1 cellular context compared by ENCODE assay signal in the genomic region with DNA sequence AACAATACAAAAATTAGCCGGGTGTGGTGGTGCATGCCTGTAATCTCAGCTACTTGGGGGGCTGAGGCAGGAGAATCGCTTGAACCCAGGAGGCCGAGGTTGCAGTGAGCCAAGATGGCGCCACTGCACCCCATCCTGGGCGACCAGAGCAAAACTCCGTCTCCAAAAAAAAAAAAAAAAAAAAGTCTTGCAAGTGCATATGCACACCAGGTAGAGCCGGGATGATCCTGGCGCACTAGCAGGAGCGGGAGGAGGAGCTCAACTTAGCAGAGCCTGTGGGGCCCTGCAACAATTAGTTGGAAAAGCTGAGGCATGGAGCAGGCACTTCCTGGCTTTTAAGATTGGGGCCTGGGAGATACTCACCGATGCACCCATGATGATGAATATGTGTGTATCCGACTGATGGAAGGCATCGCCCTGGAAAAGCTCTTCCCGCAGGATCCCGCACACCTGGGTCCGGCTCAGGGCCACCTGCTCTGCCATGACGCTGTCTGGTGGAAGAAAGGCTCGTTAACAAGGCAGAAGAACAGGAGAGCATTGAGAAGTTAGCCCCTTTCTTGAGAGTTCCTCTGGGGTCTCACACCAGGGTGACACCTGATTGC.
TF ChIP-seq lines count a peak whose summit lies in the region.

No MANE protein-coding gene starts in this region.

TF ChIP-seq in endothelial cell of umbilical vein, 7 proteins besides CTCF, POLR2A, EP300 and RAD21:
- no peak for TF ChIP-seq MYC (IDR thresholded peaks at IDR 0.05; ENCODE audit: low read depth, low read length)
- TF ChIP-seq FOS (IDR thresholded peaks at IDR 0.05; ENCODE audit: borderline replicate concordance, insufficient read depth, low read length): no peak
- TF ChIP-seq GATA2 (IDR thresholded peaks at IDR 0.05; ENCODE audit: insufficient read depth, insufficient read length, low read depth, low read length): no peak
- TF ChIP-seq, protein P1, sequence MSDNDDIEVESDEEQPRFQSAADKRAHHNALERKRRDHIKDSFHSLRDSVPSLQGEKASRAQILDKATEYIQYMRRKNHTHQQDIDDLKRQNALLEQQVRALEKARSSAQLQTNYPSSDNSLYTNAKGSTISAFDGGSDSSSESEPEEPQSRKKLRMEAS (IDR thresholded peaks at IDR 0.05; ENCODE audit: insufficient read depth, insufficient read length): no peak
- no peak for TF ChIP-seq EZH2 (IDR thresholded peaks at IDR 0.05; ENCODE audit: borderline replicate concordance, low read depth, low read length, severe bottlenecking)
